11 cellular contexts compared by ENCODE assay signal in genomic region chr9:36993933-36994764, GRCh38. TPM values are rescaled to one million over a fixed set of nuclear protein-coding genes. Genes with fewer than 3 reads are reported as not detected.
A peak's percentile ranks its signal among the peaks of the same experiment; 100 is the strongest.
DNase-seq lines count a peak whose midpoint lies in the region; ATAC-seq and TF ChIP-seq lines count a peak whose summit lies in the region.
"Had no signal": no experiment of that assay in that cellular context is flagged by ENCODE, and none has a peak within 500 bp of the region (broad histone marks: within the 10 kb centered on the region; RNA-seq: fewer than 3 reads in every experiment).

No MANE protein-coding gene starts in this region.

- intact Hi-C loops in colonic mucosa (cut with DNase I) (no loop called here), heart right ventricle (cut with DNase I) (loop anchor here in 2 of 10 donors (10.0 kb wide), 1 partner anchor 271 kb away; no protein-coding TSS in a partner anchor)

- no peaks in the 10 kb centered on the region for H3K27me3 Mint-ChIP-seq in naive B cell

- ATAC-seq in GM21528 (IDR thresholded peaks at IDR 0.05; ENCODE audit: low FRiP score, unreplicated experiment) (peak; percentile 51), HG03196 (IDR thresholded peaks at IDR 0.05; ENCODE audit: unreplicated experiment) (peak; percentile 67), naive B cell (ENCODE audit: low read depth in 2 of 2) (peak; percentile 84 to 85), heart right ventricle (no peak)
- ATAC-seq: K562 had no signal

- H3K4me1 ChIP-seq in colonic mucosa (no peaks in the 10 kb centered on the region), heart right ventricle (peaks cover 0 to 6% (median 0%) of the 10 kb centered on the region in 9 donors)

- H3K36me3 ChIP-seq in colonic mucosa (no peaks in the 10 kb centered on the region), heart right ventricle (no peaks in the 10 kb centered on the region)
- H3K36me3 ChIP-seq: cardiac muscle cell had no signal

- H3K4me3 ChIP-seq in colonic mucosa (no peak overlapping the region), heart right ventricle (no peak overlapping the region)
- H3K4me3 ChIP-seq: cardiac muscle cell, K562 had no signal

- no peaks in the 10 kb centered on the region for H3K27me3 ChIP-seq in colonic mucosa
- peaks cover 0 to 83% (median 63%) of the 10 kb centered on the region in 7 donors for H3K27me3 ChIP-seq in heart right ventricle

- peak overlapping the region; percentile 73 to 93 (median 84) for H3K4me3 Mint-ChIP-seq in naive B cell

- H3K9me3 Mint-ChIP-seq in naive B cell, result peaks cover 0 to 11% (median 5%) of the 10 kb centered on the region in 7 donors

- DNase-seq in naive B cell (peak; percentile 95), COLO668 (lab: John Stamatoyannopoulos, UW; ENCODE audit: unreplicated experiment) (no peak), colonic mucosa (no peak), heart right ventricle (no peak)
- DNase-seq in stimulated activated CD4-positive, alpha-beta T cell treated with anti-CD3 and anti-CD28 coated beads, Interleukin-12 subunit alpha, Interleukin-12 subunit beta, amount 100 ng/mL, for 4 hours, result no peak
- DNase-seq: activated CD4-positive, alpha-beta T cell treated with anti-CD3 and anti-CD28 coated beads for 48 hours had no signal

- H3K9me3 ChIP-seq in colonic mucosa (no peaks in the 10 kb centered on the region), heart right ventricle (peaks cover 0 to 17% (median 9%) of the 10 kb centered on the region in 11 donors)

- H3K9ac ChIP-seq in colonic mucosa (ENCODE audit: low read depth in 2 of 2, low read length in 2 of 2), result no peak overlapping the region

- H3K27ac Mint-ChIP-seq in naive B cell, result peak overlapping the region; percentile 97 to 100 (median 98)

- H3K27ac ChIP-seq in colonic mucosa (no peak overlapping the region), heart right ventricle (no peak overlapping the region)
- H3K27ac ChIP-seq: cardiac muscle cell had no signal

- WGBS in heart right ventricle, 2 donors, result 77 to 78% methylated on average over 19 of the region's 19 CpGs

- no peak for TF ChIP-seq CTCF in colonic mucosa (IDR thresholded peaks at IDR 0.05)
- TF ChIP-seq CTCF in heart right ventricle (IDR thresholded peaks at IDR 0.05), result no peak

- peaks cover 23 to 44% of the 10 kb centered on the region in 2 donors for H3K36me3 Mint-ChIP-seq in naive B cell

- H3K4me1 Mint-ChIP-seq in naive B cell, result peaks cover 86 to 96% (median 95%) of the 10 kb centered on the region in 3 donors

- TF ChIP-seq POLR2A in GM18526 (IDR thresholded peaks at IDR 0.05; ENCODE audit: extremely low read depth, insufficient read length), result peak; percentile 43

RNA-seq across cellular contexts. Expression of gene PAX5, which starts 39.9 kb away (rescaled TPM):
- polyA plus RNA-seq in naive B cell (ENCODE audit: low read depth in 6 of 6) (10 to 100 TPM; 17.1 to 83.5 (median 45.3) TPM), heart right ventricle (under 1 TPM in 1 of 2 donors, not detected in 1; under 0.01 TPM)
- total RNA-seq in colonic mucosa (under 1 TPM; 0.08 to 0.32 TPM), heart right ventricle (under 1 TPM in 1 of 10 donors, not detected in 9; 0.09 TPM)
- total RNA-seq: cardiac muscle cell had no signal
- polyA plus RNA-seq: cardiac muscle cell had no signal

Comparison
In these comparisons a context has a peak if more than half of its experiments do, and no peak if none do; other contexts are left out.
1. ATAC-seq: peak in GM21528 (single experiment), HG03196 (single experiment) and naive B cell (2 of 2); none in heart right ventricle (0 of 8).